16 cellular contexts compared by ENCODE assay signal in genomic region chr16:54210437-54211081, GRCh38.
DNase-seq lines count a peak whose midpoint lies in the region; ATAC-seq and TF ChIP-seq lines count a peak whose summit lies in the region.
"Had no signal": no experiment of that assay in that cellular context is flagged by ENCODE, and none has a peak within 500 bp of the region (broad histone marks: within the 10 kb centered on the region; RNA-seq: fewer than 3 reads in every experiment).

No MANE protein-coding gene starts in this region.

- H3K4me1 ChIP-seq in adipocyte (ENCODE audit: control insufficient read depth, insufficient read depth, low read length) (peaks cover 26% of the 10 kb centered on the region), neural progenitor cell (peaks cover 9% of the 10 kb centered on the region)

- peaks cover 70% of the 10 kb centered on the region for H3K27me3 ChIP-seq in adipocyte (replicated peaks; ENCODE audit: control insufficient read depth, insufficient read depth, low read length)
- H3K27me3 ChIP-seq in neural progenitor cell, result peaks cover 46% of the 10 kb centered on the region

- H3K27ac Mint-ChIP-seq in neural progenitor cell, result no peak overlapping the region
- H3K27ac Mint-ChIP-seq: GM23338 had no signal

- peak overlapping the region; percentile 33 for H3K4me3 Mint-ChIP-seq in neural progenitor cell
- H3K4me3 Mint-ChIP-seq: GM23338 had no signal

- peaks cover 13% of the 10 kb centered on the region for H3K27me3 Mint-ChIP-seq in neural progenitor cell (ENCODE audit: insufficient read depth, low read depth)

- H3K36me3 Mint-ChIP-seq in neural progenitor cell, result no peaks in the 10 kb centered on the region

- no peaks in the 10 kb centered on the region for H3K79me2 ChIP-seq in neural progenitor cell (ENCODE audit: low read depth)

- H2AFZ ChIP-seq in neural progenitor cell (replicated peaks), result no peak overlapping the region
- H2AFZ ChIP-seq: GM23338 had no signal

- no peak overlapping the region for H3K4me2 ChIP-seq in neural progenitor cell
- H3K4me2 ChIP-seq: GM23338 had no signal

- ATAC-seq in Right ventricle myocardium inferior (no peak), HG03095 (IDR thresholded peaks at IDR 0.05; ENCODE audit: unreplicated experiment) (no peak)
- ATAC-seq: GM23338, K562 had no signal

- no peaks in the 10 kb centered on the region for H4K20me1 ChIP-seq in neural progenitor cell (ENCODE audit: low read depth)

- DNase-seq in cardiac septum (ENCODE audit: low spot score) (peak; percentile 15), Right ventricle myocardium inferior (ENCODE audit: missing footprints) (no peak), adipocyte (ENCODE audit: low read depth) (no peak), neural progenitor cell (ENCODE audit: low spot score) (no peak), GM19240 (ENCODE audit: insufficient read length, low spot score) (no peak), AG20443 (ENCODE audit: low spot score) (no peak)
- no peak for DNase-seq in activated effector memory CD4-positive, alpha-beta T cell treated with Interleukin-2 at 50 U/mL for 16 hours
- DNase-seq: C1 segment of cervical spinal cord, DMS 273 treated with DMSO at 0.1 percent for 48 hours, GF-D8, NCI-H1436 treated with DMSO at 0.1 percent for 48 hours, NCI-H226, NCI-H524 treated with DMSO at 0.1 percent for 48 hours had no signal

- TF ChIP-seq CTCF in neural progenitor cell (IDR thresholded peaks at IDR 0.05), result no peak

- intact Hi-C loops in cardiac septum (cut with DNase I) (no loop called here), Right ventricle myocardium inferior (cut with DNase I) (no loop called here)

- H3K9me3 Mint-ChIP-seq in neural progenitor cell, result no peaks in the 10 kb centered on the region
- H3K9me3 Mint-ChIP-seq: GM23338 had no signal

- H3K9ac ChIP-seq in adipocyte (ENCODE audit: low read length) (no peak overlapping the region), neural progenitor cell (no peak overlapping the region)

- H3K27ac ChIP-seq in neural progenitor cell, result no peak overlapping the region

- peaks cover 24% of the 10 kb centered on the region for H3K4me1 Mint-ChIP-seq in neural progenitor cell
- H3K4me1 Mint-ChIP-seq: GM23338 had no signal

- H3K9me3 ChIP-seq in adipocyte (ENCODE audit: control insufficient read depth, low read length) (no peaks in the 10 kb centered on the region), neural progenitor cell (ENCODE audit: low read depth) (no peaks in the 10 kb centered on the region)

- H3K4me3 ChIP-seq in adipocyte (ENCODE audit: low read length), result peak overlapping the region; percentile 46
- H3K4me3 ChIP-seq in neural progenitor cell, result no peak overlapping the region
- H3K4me3 ChIP-seq: GM23338, K562 had no signal

- no peaks in the 10 kb centered on the region for H3K36me3 ChIP-seq in adipocyte (ENCODE audit: control insufficient read depth, insufficient read depth, low read length, severe bottlenecking)
- H3K36me3 ChIP-seq in neural progenitor cell, result no peaks in the 10 kb centered on the region

- no peaks in the 10 kb centered on the region for H3F3A ChIP-seq in neural progenitor cell (ENCODE audit: low read depth)
